22 cellular contexts compared by ENCODE assay signal in the genomic region with DNA sequence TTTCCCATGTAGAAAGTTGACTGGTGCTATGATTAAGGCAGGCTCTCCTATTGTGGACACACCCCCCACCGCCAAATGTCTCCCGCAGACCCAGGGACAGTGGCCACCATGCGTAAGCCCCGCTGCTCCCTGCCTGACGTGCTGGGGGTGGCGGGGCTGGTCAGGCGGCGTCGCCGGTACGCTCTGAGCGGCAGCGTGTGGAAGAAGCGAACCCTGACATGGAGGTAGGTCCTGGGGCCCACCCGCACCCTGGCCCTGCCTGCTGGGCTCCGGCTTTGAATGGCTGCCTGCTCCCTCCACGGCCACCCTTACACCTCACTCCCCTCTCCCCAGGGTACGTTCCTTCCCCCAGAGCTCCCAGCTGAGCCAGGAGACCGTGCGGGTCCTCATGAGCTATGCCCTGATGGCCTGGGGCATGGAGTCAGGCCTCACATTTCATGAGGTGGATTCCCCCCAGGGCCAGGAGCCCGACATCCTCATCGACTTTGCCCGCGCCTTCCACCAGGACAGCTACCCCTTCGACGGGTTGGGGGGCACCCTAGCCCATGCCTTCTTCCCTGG. TPM values are rescaled to one million over a fixed set of nuclear protein-coding genes. Genes with fewer than 3 reads are reported as not detected.
DNase-seq lines count a peak whose midpoint lies in the region; ATAC-seq and TF ChIP-seq lines count a peak whose summit lies in the region.
"Had no signal": no experiment of that assay in that cellular context is flagged by ENCODE, and none has a peak within 500 bp of the region (broad histone marks: within the 10 kb centered on the region; RNA-seq: fewer than 3 reads in every experiment).

No MANE protein-coding gene starts in this region.

- no peaks in the 10 kb centered on the region for H3K9me3 ChIP-seq in BLaER1 treated with 17β-estradiol and CSF1 and Interleukin-3, amounts not matched to agents 10 nM and 100 nM (replicated peaks in 1 of 11)
- H3K9me3 ChIP-seq in neuronal stem cell (replicated peaks in 1 of 2; ENCODE audit: control insufficient read depth in 2 of 2, insufficient read depth in 1 of 2, low read depth in 1 of 2, low read length in 2 of 2): peaks cover 0 to 2% of the 10 kb centered on the region in 2 donors
- 0 out of 2 replicates have a peak, but pooled peaks cover 3% of the 10 kb centered on the region for H3K9me3 ChIP-seq in BE2C
- H3K9me3 ChIP-seq: MG63 had no signal

- H3K18ac ChIP-seq in neuronal stem cell (ENCODE audit: low read length): peak overlapping the region; percentile 57

- H3K4me3 Mint-ChIP-seq in activated CD4-positive, alpha-beta T cell treated with anti-CD3 and anti-CD28 coated beads, Interleukin-2, amount 10 ng/mL, durations not matched to agents 24 days and 14 days: peak overlapping the region; percentile 53
- H3K4me3 Mint-ChIP-seq in activated CD4-positive, alpha-beta T cell treated with anti-CD3 and anti-CD28 coated beads for 36 hours: no peak overlapping the region
- H3K4me3 Mint-ChIP-seq: HFFc6 had no signal

- WGBS in neuronal stem cell (ENCODE audit: extremely low coverage in 2 of 2, insufficient read length in 2 of 2, insufficient replicate concordance in 1 of 2), 2 donors: no CpG with 5 or more reads among the region's 26 CpGs

- intact Hi-C loops in activated CD4-positive, alpha-beta T cell treated with anti-CD3 and anti-CD28 coated beads, Interleukin-2, amount 10 ng/mL, durations not matched to agents 24 days and 14 days (cut with micrococcal nuclease): no loop called here
- intact Hi-C loops in activated CD4-positive, alpha-beta T cell treated with anti-CD3 and anti-CD28 coated beads for 36 hours (cut with DNase I, micrococcal nuclease): no loop called here

- H3K36me3 Mint-ChIP-seq in activated CD4-positive, alpha-beta T cell treated with anti-CD3 and anti-CD28 coated beads, Interleukin-2, amount 10 ng/mL, durations not matched to agents 24 days and 14 days (ENCODE audit: low read depth): peaks cover 20% of the 10 kb centered on the region
- H3K36me3 Mint-ChIP-seq in activated CD4-positive, alpha-beta T cell treated with anti-CD3 and anti-CD28 coated beads for 36 hours (ENCODE audit: low read depth): peaks cover 4% of the 10 kb centered on the region

- H2AK5ac ChIP-seq in neuronal stem cell (ENCODE audit: low read depth, low read length): no peak overlapping the region

- no peaks in the 10 kb centered on the region for H3K9me3 Mint-ChIP-seq in activated CD4-positive, alpha-beta T cell treated with anti-CD3 and anti-CD28 coated beads, Interleukin-2, amount 10 ng/mL, durations not matched to agents 24 days and 14 days
- no peaks in the 10 kb centered on the region for H3K9me3 Mint-ChIP-seq in activated CD4-positive, alpha-beta T cell treated with anti-CD3 and anti-CD28 coated beads for 36 hours (ENCODE audit: low read depth)
- H3K9me3 Mint-ChIP-seq: HFFc6 had no signal

- peak overlapping the region in 7 of 11 experiments; percentile 0 to 70 (median 58); a peak in 11 of 22 replicates for H3K27ac ChIP-seq in BLaER1 treated with 17β-estradiol and CSF1 and Interleukin-3, amounts not matched to agents 10 nM and 100 nM
- no peak overlapping the region for H3K27ac ChIP-seq in neuronal stem cell (replicated peaks; ENCODE audit: low read length)

- H3K4me1 Mint-ChIP-seq in activated CD4-positive, alpha-beta T cell treated with anti-CD3 and anti-CD28 coated beads, Interleukin-2, amount 10 ng/mL, durations not matched to agents 24 days and 14 days: peaks cover 51% of the 10 kb centered on the region
- peaks cover 25% of the 10 kb centered on the region for H3K4me1 Mint-ChIP-seq in activated CD4-positive, alpha-beta T cell treated with anti-CD3 and anti-CD28 coated beads for 36 hours

- TF ChIP-seq POLR2A in Raji (IDR thresholded peaks at IDR 0.05; ENCODE audit: insufficient read depth, low read depth, low read length): 0 out of 2 replicates have a peak, but pooled peaks have one; percentile 27

- peak overlapping the region; percentile 81 for H2BK120ac ChIP-seq in neuronal stem cell (ENCODE audit: low read depth, low read length)

- no peak overlapping the region for H2BK15ac ChIP-seq in neuronal stem cell (ENCODE audit: low read length)

- H3K27me3 Mint-ChIP-seq in activated CD4-positive, alpha-beta T cell treated with anti-CD3 and anti-CD28 coated beads, Interleukin-2, amount 10 ng/mL, durations not matched to agents 24 days and 14 days: peaks cover 7% of the 10 kb centered on the region
- H3K27me3 Mint-ChIP-seq in activated CD4-positive, alpha-beta T cell treated with anti-CD3 and anti-CD28 coated beads for 36 hours: peaks cover 19% of the 10 kb centered on the region

- no peak overlapping the region for H4K91ac ChIP-seq in neuronal stem cell (ENCODE audit: low read depth, low read length, poor library complexity)

- no peak for ATAC-seq in activated CD4-positive, alpha-beta T cell treated with anti-CD3 and anti-CD28 coated beads for 36 hours
- ATAC-seq: GM12878 had no signal

- no peak for TF ChIP-seq CTCF in BE2C (IDR thresholded peaks at IDR 0.05; ENCODE audit: low read depth, low read length)

- H3K79me1 ChIP-seq in neuronal stem cell (ENCODE audit: low read depth, low read length): peaks cover 1% of the 10 kb centered on the region

- H3K4me1 ChIP-seq in BLaER1 treated with 17β-estradiol and CSF1 and Interleukin-3, amounts not matched to agents 10 nM and 100 nM: peaks cover 66 to 96% (median 88%) of the 10 kb centered on the region in 10 experiments
- H3K4me1 ChIP-seq in neuronal stem cell (ENCODE audit: control insufficient read depth in 2 of 2, insufficient read depth in 1 of 2, low read depth in 1 of 2, low read length in 2 of 2) (peaks cover 0 to 1% of the 10 kb centered on the region in 2 donors), BE2C (no peaks in the 10 kb centered on the region)

- peaks cover 0 to 24% (median 4%) of the 10 kb centered on the region in 11 experiments; a peak in 11 of 22 replicates for H3K36me3 ChIP-seq in BLaER1 treated with 17β-estradiol and CSF1 and Interleukin-3, amounts not matched to agents 10 nM and 100 nM
- peaks cover 6 to 7% of the 10 kb centered on the region in 2 donors for H3K36me3 ChIP-seq in neuronal stem cell (replicated peaks in 1 of 2; ENCODE audit: control insufficient read depth in 2 of 2, insufficient read depth in 2 of 2, low read length in 2 of 2)
- no peaks in the 10 kb centered on the region for H3K36me3 ChIP-seq in BE2C
- H3K36me3 ChIP-seq: MG63 had no signal

- H4K20me1 ChIP-seq in BLaER1 treated with 17β-estradiol and CSF1 and Interleukin-3, amounts not matched to agents 10 nM and 100 nM: peaks cover 0 to 24% (median 5%) of the 10 kb centered on the region in 11 experiments; a peak in 8 of 22 replicates

- H2BK5ac ChIP-seq in neuronal stem cell (ENCODE audit: low read length): peak overlapping the region; percentile 53

- H3K9ac ChIP-seq in BLaER1 treated with 17β-estradiol and CSF1 and Interleukin-3, amounts not matched to agents 10 nM and 100 nM: peak overlapping the region in 3 of 11 experiments; percentile 9 to 48 (median 35); a peak in 4 of 22 replicates
- H3K9ac ChIP-seq in neuronal stem cell (ENCODE audit: low read depth, low read length, poor library complexity): no peak overlapping the region

- no peak overlapping the region for H4K8ac ChIP-seq in neuronal stem cell (ENCODE audit: low read depth, low read length)

- no peak overlapping the region for H3K27ac Mint-ChIP-seq in activated CD4-positive, alpha-beta T cell treated with anti-CD3 and anti-CD28 coated beads, Interleukin-2, amount 10 ng/mL, durations not matched to agents 24 days and 14 days
- no peak overlapping the region for H3K27ac Mint-ChIP-seq in activated CD4-positive, alpha-beta T cell treated with anti-CD3 and anti-CD28 coated beads for 36 hours
- H3K27ac Mint-ChIP-seq: HFFc6 had no signal

- H3K27me3 ChIP-seq in BLaER1 treated with 17β-estradiol and CSF1 and Interleukin-3, amounts not matched to agents 10 nM and 100 nM: peaks cover 55 to 65% (median 59%) of the 10 kb centered on the region in 11 experiments
- peaks cover 11 to 48% (median 28%) of the 10 kb centered on the region in 3 experiments for H3K27me3 ChIP-seq in neuronal stem cell (ENCODE audit: control insufficient read depth in 3 of 3, insufficient read depth in 3 of 3, low read depth in 1 of 3, low read length in 3 of 3)
- H3K27me3 ChIP-seq in BE2C: peaks cover 65% of the 10 kb centered on the region

- peak overlapping the region; percentile 3 to 99 (median 80); a peak in 19 of 22 replicates for H3K4me2 ChIP-seq in BLaER1 treated with 17β-estradiol and CSF1 and Interleukin-3, amounts not matched to agents 10 nM and 100 nM
- H3K4me2 ChIP-seq in neuronal stem cell (ENCODE audit: insufficient read depth, low read length, poor library complexity, severe bottlenecking): no peak overlapping the region

- H3K4ac ChIP-seq in neuronal stem cell (ENCODE audit: low read length): no peak overlapping the region

- CTCF ChIA-PET in activated CD4-positive, alpha-beta T cell treated with anti-CD3 and anti-CD28 coated beads for 36 hours (lab: Charles Lee): interaction anchor here (1.0 to 6.0 kb wide), 2 partner anchors 19 to 116 kb away, joined by 3 to 61 read pairs; no protein-coding TSS in a partner anchor

- peak overlapping the region; percentile 41 for H2BK12ac ChIP-seq in neuronal stem cell (ENCODE audit: low read length)

- DNase-seq in activated CD4-positive, alpha-beta T cell treated with anti-CD3 and anti-CD28 coated beads, Interleukin-2, amount 10 ng/mL, durations not matched to agents 24 days and 14 days: no peak
- DNase-seq in activated CD4-positive, alpha-beta T cell treated with anti-CD3 and anti-CD28 coated beads, Interleukin-2, amount 50 U/mL, for 48 hours: no peak
- DNase-seq in neuronal stem cell (ENCODE audit: low spot score) (no peak), BE2C (no peak)
- DNase-seq in activated CD4-positive, alpha-beta T cell treated with anti-CD3 and anti-CD28 coated beads for 36 hours: no peak
- no peak for DNase-seq in stimulated activated naive CD4-positive, alpha-beta T cell (lab: John Stamatoyannopoulos, UW)
- DNase-seq: C1 segment of cervical spinal cord, DMS79 treated with DMSO at 0.1 percent for 48 hours, GDM1, HFFc6, Karpas-422, MG63, NCI-H1092, NCI-H146, NCI-H2081, NCI-H510A, NCI-H774, RPMI8226 had no signal

- H2AFZ ChIP-seq in neuronal stem cell (ENCODE audit: low read length): no peak overlapping the region

- H3K14ac ChIP-seq in neuronal stem cell (ENCODE audit: low read length): peak overlapping the region; percentile 82

- H3K4me3 ChIP-seq in BLaER1 treated with 17β-estradiol and CSF1 and Interleukin-3, amounts not matched to agents 10 nM and 100 nM: no peak overlapping the region
- no peak overlapping the region for H3K4me3 ChIP-seq in neuronal stem cell (ENCODE audit: low read length in 2 of 2)
- H3K4me3 ChIP-seq in BE2C (ENCODE audit: low read depth, low read length): no peak overlapping the region
- H3K4me3 ChIP-seq: GM12878, MG63 had no signal

- POLR2A ChIA-PET in activated CD4-positive, alpha-beta T cell treated with anti-CD3 and anti-CD28 coated beads for 36 hours (lab: Charles Lee): no interaction called here

- H3K23ac ChIP-seq in neuronal stem cell (ENCODE audit: low read depth, low read length, poor library complexity): peak overlapping the region; percentile 80

RNA-seq across cellular contexts. Expression of a gene that starts 3.6 kb away (rescaled TPM):
- total RNA-seq in activated CD4-positive, alpha-beta T cell treated with anti-CD3 and anti-CD28 coated beads, Interleukin-2, amount 10 ng/mL, durations not matched to agents 24 days and 14 days: 8.1 and 10.2 TPM in 2 replicates
- polyA plus RNA-seq in neuronal stem cell (2013, experiment 1 of 2): 0.28 TPM
- polyA plus RNA-seq in neuronal stem cell (2013, experiment 2 of 2): 0.26 TPM
- total RNA-seq in activated CD4-positive, alpha-beta T cell treated with anti-CD3 and anti-CD28 coated beads for 36 hours: under 1 TPM; 0.55 to 0.91 TPM
- polyA plus RNA-seq in BE2C (2012; ENCODE audit: insufficient read depth, insufficient read length, low read depth): 0.52 TPM

RNA-seq across cellular contexts. Expression of a gene that starts 13.3 kb away (rescaled TPM):
- 0.43 and 0.63 TPM in 2 replicates for total RNA-seq in activated CD4-positive, alpha-beta T cell treated with anti-CD3 and anti-CD28 coated beads, Interleukin-2, amount 10 ng/mL, durations not matched to agents 24 days and 14 days
- polyA plus RNA-seq in neuronal stem cell (2013, experiment 1 of 2): not detected
- not detected for polyA plus RNA-seq in neuronal stem cell (2013, experiment 2 of 2)
- total RNA-seq in activated CD4-positive, alpha-beta T cell treated with anti-CD3 and anti-CD28 coated beads for 36 hours: 1 to 10 TPM in 1 of 2 experiments, under 1 TPM in 1; 0.58 to 1.2 TPM
- polyA plus RNA-seq in BE2C (2012; ENCODE audit: insufficient read depth, insufficient read length, low read depth): not detected
- total RNA-seq: A172, GM12878, HFFc6 had no signal
- polyA plus RNA-seq: GM12878 had no signal

RNA-seq across cellular contexts. Expression of a gene that starts 15.4 kb away (rescaled TPM):
- total RNA-seq in activated CD4-positive, alpha-beta T cell treated with anti-CD3 and anti-CD28 coated beads, Interleukin-2, amount 10 ng/mL, durations not matched to agents 24 days and 14 days: 918 and 934 TPM in 2 replicates
- polyA plus RNA-seq in neuronal stem cell (2013, experiment 1 of 2): 0.81 TPM
- 0.69 TPM for polyA plus RNA-seq in neuronal stem cell (2013, experiment 2 of 2)
- total RNA-seq in activated CD4-positive, alpha-beta T cell treated with anti-CD3 and anti-CD28 coated beads for 36 hours: 1,000 to 10,000 TPM; 1,864 to 2,360 TPM
- 0.94 TPM for polyA plus RNA-seq in BE2C (2012; ENCODE audit: insufficient read depth, insufficient read length, low read depth)

RNA-seq across cellular contexts. Expression of a gene that starts 26.2 kb away (rescaled TPM):
- total RNA-seq in activated CD4-positive, alpha-beta T cell treated with anti-CD3 and anti-CD28 coated beads, Interleukin-2, amount 10 ng/mL, durations not matched to agents 24 days and 14 days: 55.3 and 57.0 TPM in 2 replicates
- polyA plus RNA-seq in neuronal stem cell (2013, experiment 1 of 2): 24.2 TPM
- polyA plus RNA-seq in neuronal stem cell (2013, experiment 2 of 2): 23.0 TPM
- total RNA-seq in activated CD4-positive, alpha-beta T cell treated with anti-CD3 and anti-CD28 coated beads for 36 hours: 10 to 100 TPM; 46.9 to 50.2 TPM
- polyA plus RNA-seq in BE2C (2012; ENCODE audit: insufficient read depth, insufficient read length, low read depth): 49.2 TPM

RNA-seq across cellular contexts. Expression of a gene that starts 26.3 kb away (rescaled TPM):
- 29.4 TPM in 2 replicates for total RNA-seq in activated CD4-positive, alpha-beta T cell treated with anti-CD3 and anti-CD28 coated beads, Interleukin-2, amount 10 ng/mL, durations not matched to agents 24 days and 14 days
- polyA plus RNA-seq in neuronal stem cell (2013, experiment 1 of 2): 113 TPM
- polyA plus RNA-seq in neuronal stem cell (2013, experiment 2 of 2): 117 TPM
- 10 to 100 TPM; 30.0 to 30.7 TPM for total RNA-seq in activated CD4-positive, alpha-beta T cell treated with anti-CD3 and anti-CD28 coated beads for 36 hours
- 235 TPM for polyA plus RNA-seq in BE2C (2012; ENCODE audit: insufficient read depth, insufficient read length, low read depth)
